1 cellular context compared by ENCODE assay signal in the genomic region with DNA sequence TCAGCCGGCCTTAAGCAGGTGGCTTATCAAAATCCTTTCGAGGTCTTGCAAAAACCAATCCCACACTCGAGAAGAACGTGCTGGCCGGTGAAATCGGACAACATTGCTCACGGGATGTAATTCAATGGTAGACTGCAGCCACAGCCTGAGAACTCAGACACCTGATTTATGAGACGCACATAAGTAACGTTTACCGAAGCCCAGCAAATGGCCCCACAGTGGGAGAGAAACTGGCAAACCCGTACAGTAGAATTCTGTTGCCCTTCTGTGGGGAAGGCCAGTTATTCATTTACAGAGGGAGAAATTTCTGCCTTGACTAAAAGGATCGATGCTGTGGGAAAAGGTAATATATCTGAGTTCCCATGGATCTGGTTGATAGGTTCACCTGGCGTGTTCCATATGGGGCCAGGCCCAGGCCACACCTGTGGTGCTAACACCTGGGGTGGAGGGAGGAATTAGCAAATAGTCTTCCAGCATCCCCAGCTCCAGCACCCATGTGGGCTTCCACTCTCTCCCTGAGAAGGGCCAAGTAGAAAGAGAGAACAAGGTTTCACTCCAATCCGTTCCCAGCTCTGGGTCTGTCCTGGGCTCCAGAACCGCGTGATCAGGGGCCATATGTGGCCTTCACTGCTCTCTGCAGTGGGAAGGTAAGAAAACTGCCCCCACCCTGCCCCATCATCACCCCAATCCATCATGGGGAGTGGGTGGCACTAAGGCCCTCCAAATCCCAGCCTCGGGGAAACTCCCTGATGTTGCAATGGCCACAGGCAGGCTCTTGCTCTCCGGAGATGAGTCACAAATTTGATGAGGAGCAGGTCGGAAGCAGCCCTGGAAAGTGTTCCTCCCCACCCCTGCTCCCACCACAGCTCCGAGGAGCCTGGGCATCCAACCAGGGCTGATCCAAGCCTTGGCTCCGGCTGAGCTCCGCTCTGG.
TF ChIP-seq lines count a peak whose summit lies in the region.

No MANE protein-coding gene starts in this region.

TF ChIP-seq in SK-N-SH treated with all-trans-retinoic acid at 6 μM for 48 hours, 23 proteins besides CTCF, POLR2A, EP300 and RAD21 (continued from another document):
- TF ChIP-seq, protein P1, sequence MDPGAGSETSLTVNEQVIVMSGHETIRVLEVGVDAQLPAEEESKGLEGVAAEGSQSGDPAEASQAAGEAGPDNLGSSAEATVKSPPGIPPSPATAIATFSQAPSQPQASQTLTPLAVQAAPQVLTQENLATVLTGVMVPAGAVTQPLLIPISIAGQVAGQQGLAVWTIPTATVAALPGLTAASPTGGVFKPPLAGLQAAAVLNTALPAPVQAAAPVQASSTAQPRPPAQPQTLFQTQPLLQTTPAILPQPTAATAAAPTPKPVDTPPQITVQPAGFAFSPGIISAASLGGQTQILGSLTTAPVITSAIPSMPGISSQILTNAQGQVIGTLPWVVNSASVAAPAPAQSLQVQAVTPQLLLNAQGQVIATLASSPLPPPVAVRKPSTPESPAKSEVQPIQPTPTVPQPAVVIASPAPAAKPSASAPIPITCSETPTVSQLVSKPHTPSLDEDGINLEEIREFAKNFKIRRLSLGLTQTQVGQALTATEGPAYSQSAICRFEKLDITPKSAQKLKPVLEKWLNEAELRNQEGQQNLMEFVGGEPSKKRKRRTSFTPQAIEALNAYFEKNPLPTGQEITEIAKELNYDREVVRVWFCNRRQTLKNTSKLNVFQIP (CRISPR knock-in tag; IDR thresholded peaks at IDR 0.05; ENCODE audit: borderline replicate concordance, low read depth): no peak
- TF ChIP-seq BACH2 (CRISPR knock-in tag; IDR thresholded peaks at IDR 0.05; ENCODE audit: borderline replicate concordance): no peak
